14 cellular contexts compared by ENCODE assay signal in genomic region chr3:185715091-185715490, GRCh38.
A peak's percentile ranks its signal among the peaks of the same experiment; 100 is the strongest.
DNase-seq lines count a peak whose midpoint lies in the region; ATAC-seq, FAIRE-seq and TF ChIP-seq lines count a peak whose summit lies in the region.
"Had no signal": no experiment of that assay in that cellular context is flagged by ENCODE, and none has a peak within 500 bp of the region (broad histone marks: within the 10 kb centered on the region; RNA-seq: fewer than 3 reads in every experiment).

No MANE protein-coding gene starts in this region.

- WGBS in small intestine, 3 donors, result 51 to 64% (median 59%) methylated on average over 8 of the region's 8 CpGs

- H3K4me3 ChIP-seq in SJSA1 (no peak overlapping the region), fibroblast of the aortic adventitia (ENCODE audit: low read depth, low read length) (no peak overlapping the region), osteoblast (ENCODE audit: insufficient read depth, low read length) (peak overlapping the region; percentile 3), small intestine (ENCODE audit: low read depth in 1 of 2, low read length in 2 of 2) (no peak overlapping the region)
- H3K4me3 ChIP-seq: upper lobe of left lung had no signal

- DNase-seq in GM03348 (ENCODE audit: low spot score), result peak; percentile 74
- DNase-seq in SJSA1 (ENCODE audit: low read depth in 1 of 2, low spot score in 2 of 2), result peak; percentile 48 to 56
- DNase-seq in fibroblast of the aortic adventitia (ENCODE audit: low read depth), result peak; percentile 82
- DNase-seq in osteoblast (ENCODE audit: insufficient read length, low spot score, missing footprints), result peak; percentile 71
- DNase-seq in small intestine, result no peak
- DNase-seq in NCI-H1930 (lab: John Stamatoyannopoulos, UW), result no peak
- no peak for DNase-seq in HPDE6-E6E7 (ENCODE audit: extremely low spot score)
- DNase-seq: anterior cingulate cortex, NCI-H1092 treated with DMSO at 0.1 percent for 48 hours, NCI-H748 treated with DMSO at 0.1 percent for 48 hours, retina, upper lobe of left lung had no signal

- ATAC-seq in GM19397 (IDR thresholded peaks at IDR 0.05; ENCODE audit: unreplicated experiment), result no peak
- ATAC-seq: left lobe of liver had no signal

- no peaks in the 10 kb centered on the region for H3K27me3 ChIP-seq in SJSA1 (replicated peaks)
- H3K27me3 ChIP-seq in osteoblast (ENCODE audit: insufficient read depth, low read length), result no peaks in the 10 kb centered on the region
- H3K27me3 ChIP-seq in small intestine (ENCODE audit: control insufficient read depth in 2 of 2, insufficient read depth in 2 of 2, low read length in 2 of 2), result no peaks in the 10 kb centered on the region
- H3K27me3 ChIP-seq: upper lobe of left lung had no signal

- H3K36me3 ChIP-seq in SJSA1 (peaks cover 12% of the 10 kb centered on the region; the same call in 1 of the 2 replicates), osteoblast (ENCODE audit: insufficient read depth, low read length) (no peaks in the 10 kb centered on the region), small intestine (ENCODE audit: control insufficient read depth in 2 of 2, insufficient read depth in 2 of 2, low read length in 2 of 2) (no peaks in the 10 kb centered on the region)
- H3K36me3 ChIP-seq: upper lobe of left lung had no signal

- peak overlapping the region; percentile 30 for H3K4me2 ChIP-seq in osteoblast (ENCODE audit: insufficient read depth, low read length)

- H3K27ac ChIP-seq in SJSA1 (peak overlapping the region; percentile 49), osteoblast (ENCODE audit: low read depth, low read length) (peak overlapping the region; percentile 35), small intestine (ENCODE audit: low read depth in 1 of 2, low read length in 1 of 2) (no peak overlapping the region)
- H3K27ac ChIP-seq: upper lobe of left lung had no signal

- H3K9me3 ChIP-seq in SJSA1 (replicated peaks), result no peaks in the 10 kb centered on the region
- no peaks in the 10 kb centered on the region for H3K9me3 ChIP-seq in osteoblast (ENCODE audit: low read depth, low read length)
- no peaks in the 10 kb centered on the region for H3K9me3 ChIP-seq in small intestine (ENCODE audit: control insufficient read depth, low read depth)
- H3K9me3 ChIP-seq: upper lobe of left lung had no signal

- no peak overlapping the region for H2AFZ ChIP-seq in osteoblast (ENCODE audit: low read length)

- peaks cover 29% of the 10 kb centered on the region for H4K20me1 ChIP-seq in osteoblast (ENCODE audit: insufficient read depth, low read length)

- H3K79me2 ChIP-seq in osteoblast (ENCODE audit: insufficient read depth, low read length), result peaks cover 82% of the 10 kb centered on the region

- no peak for FAIRE-seq in small intestine (lab: Jason Lieb, UNC)

- TF ChIP-seq CTCF in fibroblast of the aortic adventitia (IDR thresholded peaks at IDR 0.05; ENCODE audit: insufficient read depth, low read length), result no peak
- no peak for TF ChIP-seq CTCF in osteoblast (IDR thresholded peaks at IDR 0.05; ENCODE audit: extremely low read depth, low read depth, low read length)

- H3K4me1 ChIP-seq in SJSA1 (replicated peaks) (peaks cover 58% of the 10 kb centered on the region), osteoblast (ENCODE audit: insufficient read depth, low read length) (peaks cover 47% of the 10 kb centered on the region), small intestine (ENCODE audit: control insufficient read depth in 2 of 2, insufficient read depth in 1 of 2, low read depth in 1 of 2, low read length in 1 of 2) (peaks cover 4 to 10% of the 10 kb centered on the region in 2 donors)

Comparison
In these comparisons a context has a peak if more than half of its experiments do, and no peak if none do; other contexts are left out.
1. DNase-seq: peak in GM03348 (single experiment), SJSA1 (2 of 2), fibroblast of the aortic adventitia (single experiment) and osteoblast (single experiment); none in small intestine (single experiment), NCI-H1930 (0 of 2) and HPDE6-E6E7 (single experiment).
2. H3K27ac ChIP-seq: peak in SJSA1 (single experiment) and osteoblast (single experiment); none in small intestine (0 of 2).